Comparison of ENCODE assay signal across 8 cellular contexts in genomic region chr1:243595527-243596206, GRCh38.
DNase-seq lines count a peak whose midpoint lies in the region; ATAC-seq lines count a peak whose summit lies in the region.
"Had no signal": no experiment of that assay in that cellular context is flagged by ENCODE, and none has a peak within 500 bp of the region (broad histone marks: within the 10 kb centered on the region; RNA-seq: fewer than 3 reads in every experiment).

No MANE protein-coding gene starts in this region.

- no CpG with 5 or more reads among the region's 7 CpGs for WGBS in trophoblast cell (ENCODE audit: extremely low coverage, insufficient coverage, insufficient read length)

- H4K8ac ChIP-seq in trophoblast cell (ENCODE audit: low read depth, low read length), result no peak overlapping the region

- H3K9me3 Mint-ChIP-seq in activated naive CD8-positive, alpha-beta T cell treated with anti-CD3 and anti-CD28 coated beads, Interleukin-2, amount 50 U/mL, for 24 hours, result peaks cover 4% of the 10 kb centered on the region

- no peaks in the 10 kb centered on the region for H3K27me3 ChIP-seq in trophoblast cell (ENCODE audit: insufficient read depth, low read length)

- no peak overlapping the region for H3K18ac ChIP-seq in trophoblast cell (ENCODE audit: low read length)

- peak overlapping the region; percentile 81 for H3K27ac Mint-ChIP-seq in activated naive CD8-positive, alpha-beta T cell treated with anti-CD3 and anti-CD28 coated beads, Interleukin-2, amount 50 U/mL, for 24 hours
- H3K27ac Mint-ChIP-seq: brain had no signal

- no peak for DNase-seq in activated naive CD8-positive, alpha-beta T cell treated with anti-CD3 and anti-CD28 coated beads, Interleukin-2, amount 50 U/mL, for 24 hours
- peak; percentile 77 to 86 for DNase-seq in trophoblast cell
- DNase-seq in A172 (ENCODE audit: low spot score), result no peak

- ATAC-seq in GM19467 (IDR thresholded peaks at IDR 0.05; ENCODE audit: unreplicated experiment) (peak; percentile 9), HG03342 (IDR thresholded peaks at IDR 0.05; ENCODE audit: unreplicated experiment) (peak; percentile 4), HG03460 (IDR thresholded peaks at IDR 0.05; ENCODE audit: unreplicated experiment) (no peak), GM19023 (IDR thresholded peaks at IDR 0.05; ENCODE audit: unreplicated experiment) (no peak)
- peak; percentile 61 for ATAC-seq in activated naive CD8-positive, alpha-beta T cell treated with anti-CD3 and anti-CD28 coated beads, Interleukin-2, amount 50 U/mL, for 24 hours

- no peaks in the 10 kb centered on the region for H3K79me2 ChIP-seq in trophoblast cell (ENCODE audit: control insufficient read depth, insufficient read depth, low read length, poor library complexity)

- H3K14ac ChIP-seq in trophoblast cell (ENCODE audit: low read length), result no peak overlapping the region

- no peak overlapping the region for H2AK5ac ChIP-seq in trophoblast cell (ENCODE audit: low read length)

- no peak overlapping the region for H2BK5ac ChIP-seq in trophoblast cell (ENCODE audit: low read depth, low read length, poor library complexity)

- H3K27ac ChIP-seq in trophoblast cell (ENCODE audit: low read depth, low read length), result no peak overlapping the region

- H3K9ac ChIP-seq in trophoblast cell (ENCODE audit: low read length), result no peak overlapping the region

- peak overlapping the region; percentile 41 for H3K4me3 Mint-ChIP-seq in activated naive CD8-positive, alpha-beta T cell treated with anti-CD3 and anti-CD28 coated beads, Interleukin-2, amount 50 U/mL, for 24 hours
- H3K4me3 Mint-ChIP-seq: brain had no signal

- H3K4ac ChIP-seq in trophoblast cell (ENCODE audit: low read depth, low read length), result no peak overlapping the region

- no peaks in the 10 kb centered on the region for H3K79me1 ChIP-seq in trophoblast cell (ENCODE audit: low read length)

- no peaks in the 10 kb centered on the region for H3K9me3 ChIP-seq in trophoblast cell (ENCODE audit: insufficient read depth, low read depth, low read length)

- peaks cover 33% of the 10 kb centered on the region for H3K36me3 Mint-ChIP-seq in activated naive CD8-positive, alpha-beta T cell treated with anti-CD3 and anti-CD28 coated beads, Interleukin-2, amount 50 U/mL, for 24 hours (ENCODE audit: low read depth)

- H3K4me3 ChIP-seq in trophoblast cell (ENCODE audit: low read depth, low read length), result no peak overlapping the region

- no peaks in the 10 kb centered on the region for H3K4me1 ChIP-seq in trophoblast cell (ENCODE audit: control insufficient read depth in 1 of 2, insufficient read depth in 2 of 2, low read length in 2 of 2)

- H2BK12ac ChIP-seq in trophoblast cell (ENCODE audit: low read length), result no peak overlapping the region

- H3K36me3 ChIP-seq in trophoblast cell (ENCODE audit: control insufficient read depth in 1 of 2, insufficient read depth in 2 of 2, low read length in 2 of 2), result peaks cover 0 to 2% of the 10 kb centered on the region in 2 experiments

- H2BK120ac ChIP-seq in trophoblast cell (ENCODE audit: insufficient read depth, low read length, poor library complexity), result no peak overlapping the region

- H3K27me3 Mint-ChIP-seq in activated naive CD8-positive, alpha-beta T cell treated with anti-CD3 and anti-CD28 coated beads, Interleukin-2, amount 50 U/mL, for 24 hours, result no peaks in the 10 kb centered on the region
- H3K27me3 Mint-ChIP-seq: brain had no signal

- H3K23ac ChIP-seq in trophoblast cell (ENCODE audit: low read length), result no peak overlapping the region

- no peak overlapping the region for H4K91ac ChIP-seq in trophoblast cell (ENCODE audit: low read depth, low read length)

- no peak overlapping the region for H2AFZ ChIP-seq in trophoblast cell (ENCODE audit: insufficient read depth, low read length, poor library complexity)

- H4K12ac ChIP-seq in trophoblast cell (ENCODE audit: low read depth, low read length), result no peak overlapping the region

- peaks cover 41% of the 10 kb centered on the region for H3K4me1 Mint-ChIP-seq in activated naive CD8-positive, alpha-beta T cell treated with anti-CD3 and anti-CD28 coated beads, Interleukin-2, amount 50 U/mL, for 24 hours
- H3K4me1 Mint-ChIP-seq: brain had no signal

- H3K4me2 ChIP-seq in trophoblast cell (ENCODE audit: low read length), result no peak overlapping the region

Comparison
In these comparisons a context has a peak if more than half of its experiments do, and no peak if none do; other contexts are left out.
1. ATAC-seq: peak in GM19467 (single experiment), HG03342 (single experiment) and activated naive CD8-positive, alpha-beta T cell treated with anti-CD3 and anti-CD28 coated beads, Interleukin-2, amount 50 U/mL, for 24 hours (single experiment); none in HG03460 (single experiment) and GM19023 (single experiment).
2. DNase-seq: peak in trophoblast cell (2 of 2); none in activated naive CD8-positive, alpha-beta T cell treated with anti-CD3 and anti-CD28 coated beads, Interleukin-2, amount 50 U/mL, for 24 hours (single experiment) and A172 (single experiment).